Comparison of ENCODE assay signal across 1 cellular context in genomic region chr7:32958046-32959025, GRCh38.
TF ChIP-seq lines count a peak whose summit lies in the region.

No MANE protein-coding gene starts in this region.

TF ChIP-seq in HepG2, 621 proteins besides CTCF, POLR2A, EP300 and RAD21 (continued from another document):
- TF ChIP-seq PRDM10 (CRISPR knock-in tag; IDR thresholded peaks at IDR 0.05; ENCODE audit: low read depth) (0 out of 2 replicates have a peak, but pooled peaks have one; percentile 17), TP53 (CRISPR knock-in tag; conservative IDR thresholded peaks at IDR 0.05) (no peak), ZFP36L2 (CRISPR knock-in tag; IDR thresholded peaks at IDR 0.05) (0 out of 2 replicates have a peak, but pooled peaks have one; percentile 20), ZHX2 (IDR thresholded peaks at IDR 0.05; ENCODE audit: low read depth) (no peak), ZHX2 (CRISPR knock-in tag; IDR thresholded peaks at IDR 0.05; ENCODE audit: borderline replicate concordance) (no peak), ZNF816 (CRISPR knock-in tag; IDR thresholded peaks at IDR 0.05; ENCODE audit: borderline replicate concordance) (no peak), ATM (IDR thresholded peaks at IDR 0.05; ENCODE audit: borderline replicate concordance) (no peak), ZSCAN25 (CRISPR knock-in tag; IDR thresholded peaks at IDR 0.05) (no peak), BRD4 (CRISPR knock-in tag; IDR thresholded peaks at IDR 0.05) (no peak), ELF4 (CRISPR knock-in tag; IDR thresholded peaks at IDR 0.05; ENCODE audit: borderline replicate concordance) (peak; percentile 40; the same call in 1 of the 2 replicates), RARA (CRISPR knock-in tag; IDR thresholded peaks at IDR 0.05) (no peak), NFIB (CRISPR knock-in tag; IDR thresholded peaks at IDR 0.05; ENCODE audit: borderline replicate concordance) (no peak)
